In genomic region chr7:75637854-75638606, GRCh38 we compare ENCODE assay signal across 8 cellular contexts.
DNase-seq lines count a peak whose midpoint lies in the region; ATAC-seq and TF ChIP-seq lines count a peak whose summit lies in the region.

No MANE protein-coding gene starts in this region.

- H3K4me3 ChIP-seq in PC-9 (peak overlapping the region; percentile 87), neutrophil (ENCODE audit: low read depth in 1 of 2, low read length in 1 of 2) (peak overlapping the region; percentile 86 to 95), MM.1S (ENCODE audit: low read length) (no peak overlapping the region)

- H3K27me3 Mint-ChIP-seq in CD14-positive monocyte (ENCODE audit: low read depth in 3 of 3), result peaks cover 0 to 5% (median 0%) of the 10 kb centered on the region in 3 donors

- H3K27me3 ChIP-seq in PC-9 (ENCODE audit: insufficient read depth, low read depth) (no peaks in the 10 kb centered on the region), neutrophil (no peaks in the 10 kb centered on the region), MM.1S (replicated peaks; ENCODE audit: insufficient read depth, low read length) (no peaks in the 10 kb centered on the region)

- BruUV-seq in PC-9 (replicated peaks; lab: Mats Ljungman, UMichigan), result no TSS peak

- H3K4me1 Mint-ChIP-seq in CD14-positive monocyte, result peaks cover 33% of the 10 kb centered on the region

- H3K27ac ChIP-seq in PC-9 (no peak overlapping the region), neutrophil (peak overlapping the region; percentile 93), MM.1S (ENCODE audit: low read length) (no peak overlapping the region)

- H3K9ac ChIP-seq in MM.1S (ENCODE audit: low read length), result no peak overlapping the region

- H3K9me2 ChIP-seq in PC-9 (ENCODE audit: insufficient read depth) (no peaks in the 10 kb centered on the region), MM.1S (replicated peaks; ENCODE audit: insufficient read depth, low read length) (no peaks in the 10 kb centered on the region)

- H2AFZ ChIP-seq in PC-9, result peak overlapping the region; percentile 74
- H2AFZ ChIP-seq in MM.1S (ENCODE audit: low read length), result no peak overlapping the region

- H3K4me2 ChIP-seq in PC-9 (peak overlapping the region; percentile 89), MM.1S (ENCODE audit: low read depth, low read length) (no peak overlapping the region)

- CTCF ChIA-PET in PC-9 (lab: Charles Lee), result no interaction called here

- no peaks in the 10 kb centered on the region for H4K20me1 ChIP-seq in PC-9 (ENCODE audit: insufficient read depth)
- no peaks in the 10 kb centered on the region for H4K20me1 ChIP-seq in MM.1S (ENCODE audit: insufficient read depth, low read length)

- peaks cover 6 to 11% of the 10 kb centered on the region in 2 donors for H3K36me3 Mint-ChIP-seq in CD14-positive monocyte

- H3K4me1 ChIP-seq in PC-9 (replicated peaks; ENCODE audit: insufficient read depth) (0 out of 2 replicates have a peak, but pooled peaks cover 8% of the 10 kb centered on the region), neutrophil (ENCODE audit: control insufficient read depth in 1 of 2, insufficient read depth in 1 of 2, low read depth in 1 of 2, low read length in 1 of 2) (peaks cover 50 to 51% of the 10 kb centered on the region in 2 experiments), MM.1S (ENCODE audit: low read length) (no peaks in the 10 kb centered on the region)

- POLR2A ChIA-PET in PC-9 (lab: Charles Lee; ENCODE audit: unreplicated experiment), result no interaction called here

- peak overlapping the region in 5 of 7 donors; percentile 0 to 82 (median 74) for H3K27ac Mint-ChIP-seq in CD14-positive monocyte

- H3K36me3 ChIP-seq in PC-9 (ENCODE audit: low read depth) (no peaks in the 10 kb centered on the region), neutrophil (peaks cover 8% of the 10 kb centered on the region), MM.1S (replicated peaks; ENCODE audit: insufficient read depth, low read length) (no peaks in the 10 kb centered on the region)

- intact Hi-C loops in CD14-positive monocyte (cut with micrococcal nuclease) (no loop called here), PC-9 (cut with micrococcal nuclease; ENCODE audit: unreplicated experiment) (loop anchor here (5.0 kb wide), 1 partner anchor 106 kb away; no protein-coding TSS in a partner anchor)

- TF ChIP-seq CTCF in CD14-positive monocyte (IDR thresholded peaks at IDR 0.05) (no peak), PC-9 (conservative IDR thresholded peaks at IDR 0.05) (no peak), neutrophil (IDR thresholded peaks at IDR 0.05) (no peak), MM.1S (IDR thresholded peaks at IDR 0.05; ENCODE audit: low read length) (no peak)

- peaks cover 7% of the 10 kb centered on the region; the same call in 1 of the 2 replicates for H3F3A ChIP-seq in PC-9 (ENCODE audit: insufficient read depth, low read depth)
- no peaks in the 10 kb centered on the region for H3F3A ChIP-seq in MM.1S (ENCODE audit: insufficient read depth, low read length)

- no peaks in the 10 kb centered on the region for H3K9me3 Mint-ChIP-seq in CD14-positive monocyte

- H3K79me2 ChIP-seq in PC-9 (ENCODE audit: low read depth) (no peaks in the 10 kb centered on the region), MM.1S (ENCODE audit: low read length) (no peaks in the 10 kb centered on the region)

- DNase-seq in CD14-positive monocyte (ENCODE audit: low spot score) (no peak), PC-9 (no peak), MM.1S (no peak)

- H3K9me3 ChIP-seq in PC-9 (ENCODE audit: insufficient read depth, low read depth) (0 out of 2 replicates have a peak, but pooled peaks cover 1% of the 10 kb centered on the region), neutrophil (no peaks in the 10 kb centered on the region), MM.1S (replicated peaks; ENCODE audit: insufficient read depth, low read length) (no peaks in the 10 kb centered on the region)

- peak; percentile 7 for ATAC-seq in esophagus mucosa
- no peak for ATAC-seq in GM18909 (IDR thresholded peaks at IDR 0.05; ENCODE audit: poor library complexity, unreplicated experiment)
- no peak for ATAC-seq in HG03460 (IDR thresholded peaks at IDR 0.05; ENCODE audit: unreplicated experiment)
- ATAC-seq in HG02588 (IDR thresholded peaks at IDR 0.05; ENCODE audit: unreplicated experiment), result no peak

- peak overlapping the region; percentile 78 to 92 for H3K4me3 Mint-ChIP-seq in CD14-positive monocyte
